In genomic region chr19:36528194-36528920, GRCh38 we compare ENCODE assay signal across 1 cellular context.
A peak's percentile ranks its signal among the peaks of the same experiment; 100 is the strongest.
TF ChIP-seq lines count a peak whose summit lies in the region.

ZNF260 (minus strand) TSS chr19:36528271; CDS start chr19:36515238, 13,033 bp downstream.

TF ChIP-seq in HepG2, 621 proteins besides CTCF, POLR2A, EP300 and RAD21 (continued from another document and continues in another):
- TF ChIP-seq ZNF407 (CRISPR knock-in tag; IDR thresholded peaks at IDR 0.05; ENCODE audit: not compliant biosample characterization) (peak; percentile 38), IKZF5 (CRISPR knock-in tag; IDR thresholded peaks at IDR 0.05) (peak; percentile 29), PAWR (CRISPR knock-in tag; IDR thresholded peaks at IDR 0.05; ENCODE audit: borderline replicate concordance) (0 out of 2 replicates have a peak, but pooled peaks have one; percentile 20), ZNF530 (CRISPR knock-in tag; IDR thresholded peaks at IDR 0.05; ENCODE audit: low read depth) (peak; percentile 67; the same call in 1 of the 2 replicates), PHF8 (CRISPR knock-in tag; IDR thresholded peaks at IDR 0.05) (peak; percentile 83), MXI1 (IDR thresholded peaks at IDR 0.05; ENCODE audit: borderline replicate concordance, low read depth, low read length) (peak; percentile 88; the same call in 2 of the 3 replicates), ZNF782 (CRISPR knock-in tag; IDR thresholded peaks at IDR 0.05; ENCODE audit: borderline replicate concordance) (peak; percentile 78; the same call in 1 of the 2 replicates), ZFYVE20 (CRISPR knock-in tag; IDR thresholded peaks at IDR 0.05; ENCODE audit: borderline replicate concordance, low read depth) (peak; percentile 5; the same call in 1 of the 2 replicates), ZFP90 (CRISPR knock-in tag; IDR thresholded peaks at IDR 0.05; ENCODE audit: borderline replicate concordance) (peak; percentile 49; the same call in 1 of the 2 replicates), YY1 (IDR thresholded peaks at IDR 0.05; ENCODE audit: insufficient read depth, insufficient replicate concordance, low read depth, low read length) (peak; percentile 96), HDAC1 (CRISPR knock-in tag; IDR thresholded peaks at IDR 0.05) (peak; percentile 79), CEBPG (CRISPR knock-in tag; IDR thresholded peaks at IDR 0.05) (no peak), FOXK1 (CRISPR knock-in tag; IDR thresholded peaks at IDR 0.05; ENCODE audit: borderline replicate concordance, low read depth) (peak; percentile 8; the same call in 1 of the 2 replicates), KLF6 (CRISPR knock-in tag; IDR thresholded peaks at IDR 0.05) (peak; percentile 63; the same call in 1 of the 2 replicates), KDM5A (IDR thresholded peaks at IDR 0.05; ENCODE audit: borderline replicate concordance, low read length) (peak; percentile 82; the same call in 1 of the 2 replicates), NRL (CRISPR knock-in tag; IDR thresholded peaks at IDR 0.05; ENCODE audit: borderline replicate concordance) (0 out of 2 replicates have a peak, but pooled peaks have one; percentile 22), ZNF362 (CRISPR knock-in tag; IDR thresholded peaks at IDR 0.05; ENCODE audit: borderline replicate concordance) (no peak), CBFB (CRISPR knock-in tag; IDR thresholded peaks at IDR 0.05) (no peak), PHF21A (CRISPR knock-in tag; IDR thresholded peaks at IDR 0.05) (peak; percentile 57; the same call in 1 of the 2 replicates), XRCC5 (optimal IDR thresholded peaks at IDR 0.05; ENCODE audit: low read length) (peak; percentile 11), HNF4G (IDR thresholded peaks at IDR 0.05; ENCODE audit: borderline replicate concordance, low read depth, low read length) (no peak), HNF4G (CRISPR knock-in tag; IDR thresholded peaks at IDR 0.05; ENCODE audit: borderline replicate concordance, low read depth) (0 out of 2 replicates have a peak, but pooled peaks have one; percentile 34), SOX6 (IDR thresholded peaks at IDR 0.05) (no peak), SOX6 (CRISPR knock-in tag; IDR thresholded peaks at IDR 0.05) (peak; percentile 61), ATF2 (CRISPR knock-in tag; IDR thresholded peaks at IDR 0.05) (peak; percentile 12; the same call in 1 of the 2 replicates), SAP130 (CRISPR knock-in tag; IDR thresholded peaks at IDR 0.05; ENCODE audit: low read depth) (peak; percentile 90), ZMYM4 (CRISPR knock-in tag; IDR thresholded peaks at IDR 0.05) (peak; percentile 54), ZSCAN25 (CRISPR knock-in tag; IDR thresholded peaks at IDR 0.05) (no peak; the same call in 1 of the 2 replicates), ZBTB49 (CRISPR knock-in tag; IDR thresholded peaks at IDR 0.05; ENCODE audit: borderline replicate concordance) (no peak), HNF1B (CRISPR knock-in tag; IDR thresholded peaks at IDR 0.05) (peak; percentile 63), EEA1 (CRISPR knock-in tag; IDR thresholded peaks at IDR 0.05; ENCODE audit: borderline replicate concordance) (no peak), THAP11 (CRISPR knock-in tag; IDR thresholded peaks at IDR 0.05) (peak; percentile 98), ZFX (CRISPR knock-in tag; IDR thresholded peaks at IDR 0.05; ENCODE audit: low read depth) (peak; percentile 97), MED13 (CRISPR knock-in tag; IDR thresholded peaks at IDR 0.05) (no peak), BRCA1 (CRISPR knock-in tag; IDR thresholded peaks at IDR 0.05) (0 out of 2 replicates have a peak, but pooled peaks have one; percentile 52), ZC3H13 (CRISPR knock-in tag; IDR thresholded peaks at IDR 0.05) (no peak), ZNF704 (CRISPR knock-in tag; IDR thresholded peaks at IDR 0.05; ENCODE audit: borderline replicate concordance) (peak; percentile 69; the same call in 1 of the 2 replicates), TFDP1 (CRISPR knock-in tag; IDR thresholded peaks at IDR 0.05; ENCODE audit: borderline replicate concordance) (peak; percentile 71; the same call in 1 of the 2 replicates), FOXA3 (CRISPR knock-in tag; IDR thresholded peaks at IDR 0.05) (no peak; the same call in 1 of the 2 replicates), ZNF234 (CRISPR knock-in tag; conservative IDR thresholded peaks at IDR 0.05) (0 out of 2 replicates have a peak, but pooled peaks have one; percentile 81), ZNF580 (CRISPR knock-in tag; IDR thresholded peaks at IDR 0.05; ENCODE audit: borderline replicate concordance, low read depth) (no peak; the same call in 1 of the 2 replicates), ZNF224 (CRISPR knock-in tag; IDR thresholded peaks at IDR 0.05) (peak; percentile 39; the same call in 1 of the 2 replicates)
